In the genomic region with DNA sequence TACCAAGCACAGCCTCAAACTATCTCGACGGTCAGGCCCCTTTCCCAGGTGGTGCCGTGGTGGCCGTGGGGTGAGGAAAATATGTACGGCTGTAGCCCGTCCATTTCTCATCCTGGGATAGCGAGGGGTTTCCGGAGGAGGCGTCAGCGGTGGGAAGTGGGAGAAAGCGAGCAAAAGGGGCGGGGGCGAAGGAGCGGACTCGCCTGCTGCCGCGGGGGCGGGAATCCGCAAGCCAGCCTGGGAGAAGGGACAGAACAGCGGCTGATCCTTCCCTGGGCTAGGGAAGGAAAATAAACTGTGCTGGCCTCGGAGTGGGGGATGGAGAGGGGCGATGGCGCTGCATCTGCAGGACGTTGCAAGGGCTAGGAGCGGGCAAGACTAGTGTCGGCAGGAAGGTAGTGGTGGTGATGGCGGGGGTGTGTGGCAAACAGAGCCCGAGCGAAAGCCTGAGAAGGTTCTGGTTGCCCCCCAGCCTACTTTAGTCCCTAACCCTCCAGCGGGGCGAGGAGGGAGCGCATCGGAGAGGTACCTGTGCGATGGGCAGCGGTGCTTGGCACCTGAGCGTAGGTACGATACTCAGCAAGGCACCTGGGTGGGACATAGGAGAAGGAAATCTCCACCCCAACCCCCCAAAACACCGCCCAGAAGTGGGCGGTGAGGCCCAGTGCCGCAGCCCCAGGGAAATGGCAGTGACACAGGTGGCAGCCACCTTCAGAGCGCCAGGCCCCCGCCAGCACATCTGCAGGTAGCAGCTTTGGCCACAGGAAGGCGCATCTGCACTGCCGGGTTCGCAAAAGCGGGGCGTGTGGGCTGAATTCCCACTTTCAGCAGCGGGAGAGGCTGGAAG, we compare ENCODE assay signal across 9 cellular contexts. TPM values are rescaled to one million over a fixed set of nuclear protein-coding genes. Genes with fewer than 3 reads are reported as not detected.
DNase-seq lines count a peak whose midpoint lies in the region; ATAC-seq, FAIRE-seq and TF ChIP-seq lines count a peak whose summit lies in the region.
"Had no signal": no experiment of that assay in that cellular context is flagged by ENCODE, and none has a peak within 500 bp of the region (broad histone marks: within the 10 kb centered on the region; RNA-seq: fewer than 3 reads in every experiment).

No MANE protein-coding gene starts in this region.

- peak overlapping the region; percentile 52 for H3K4me3 ChIP-seq in SK-N-MC
- peak overlapping the region in 1 of 4 donors; percentile 24 for H3K4me3 ChIP-seq in pancreas

- no peak for FAIRE-seq in pancreas (lab: Jason Lieb, UNC)
- FAIRE-seq: TTC549 had no signal

- DNase-seq in DMS53 treated with DMSO at 0.1 percent for 48 hours (lab: John Stamatoyannopoulos, UW; ENCODE audit: unreplicated experiment) (peak; percentile 86), HT-29 (ENCODE audit: low spot score) (peak; percentile 45), SK-N-MC (ENCODE audit: low read depth, low spot score) (no peak), pancreas (peak in 3 of 6 donors; percentile 40 to 76 (median 41)), NK-92 (lab: John Stamatoyannopoulos, UW; ENCODE audit: unreplicated experiment) (no peak), KG1 (lab: John Stamatoyannopoulos, UW) (no peak), mucosa of gallbladder (ENCODE audit: low spot score) (no peak)

- H3K9ac ChIP-seq in SK-N-MC (ENCODE audit: insufficient read length), result no peak overlapping the region

- 8 to 11% methylated on average over 48 of the region's 48 CpGs for WGBS in pancreas, 2 donors

- intact Hi-C loops in pancreas (cut with DNase I), result loop anchor here (10.0 kb wide), 3 partner anchors 185 to 515 kb away; no protein-coding TSS in a partner anchor

- ATAC-seq in esophagus mucosa (peak; percentile 51), pancreas (peak; percentile 71 to 90 (median 82))

- no peaks in the 10 kb centered on the region for H3K9me3 ChIP-seq in SK-N-MC (ENCODE audit: low read depth, low read length)
- no peaks in the 10 kb centered on the region for H3K9me3 ChIP-seq in pancreas

- TF ChIP-seq CTCF in pancreas (IDR thresholded peaks at IDR 0.05), result peak in 3 of 4 donors; percentile 22 to 35 (median 24)

- H3K27ac ChIP-seq in SK-N-MC (no peak overlapping the region), pancreas (no peak overlapping the region)

- H3K36me3 ChIP-seq in SK-N-MC (ENCODE audit: insufficient read depth, low read length) (no peaks in the 10 kb centered on the region), pancreas (no peaks in the 10 kb centered on the region)

- H3K4me1 ChIP-seq in pancreas, result no peaks in the 10 kb centered on the region

- H3K27me3 ChIP-seq in pancreas, result peaks cover 0 to 22% (median 0%) of the 10 kb centered on the region in 4 donors

RNA-seq across cellular contexts. Expression of gene STEAP1B, which starts 49.9 kb away (rescaled TPM):
- not detected in 2 replicates for total RNA-seq in HT-29 (2014; rRNA removed; shearing (Covaris generic))
- total RNA-seq in esophagus mucosa (2.0 TPM), pancreas (not detected), mucosa of gallbladder (not detected)
- not detected for polyA plus RNA-seq in pancreas

Comparison
In these comparisons a context has a peak if more than half of its experiments do, and no peak if none do; other contexts are left out.
1. DNase-seq: peak in DMS53 treated with DMSO at 0.1 percent for 48 hours (single experiment) and HT-29 (single experiment); none in SK-N-MC (single experiment), NK-92 (single experiment), KG1 (single experiment) and mucosa of gallbladder (single experiment).